ENCODE assay signal across 25 cellular contexts in genomic region chr15:63727542-63727941, GRCh38.
A peak's percentile ranks its signal among the peaks of the same experiment; 100 is the strongest.
DNase-seq lines count a peak whose midpoint lies in the region; ATAC-seq and TF ChIP-seq lines count a peak whose summit lies in the region.
"Had no signal": no experiment of that assay in that cellular context is flagged by ENCODE, and none has a peak within 500 bp of the region (broad histone marks: within the 10 kb centered on the region; RNA-seq: fewer than 3 reads in every experiment).

No MANE protein-coding gene starts in this region.

- no peaks in the 10 kb centered on the region for H3K27me3 ChIP-seq in hepatocyte
- H3K27me3 ChIP-seq: brain microvascular endothelial cell, esophagus muscularis mucosa, ovary, tibial artery had no signal

- H3K27ac Mint-ChIP-seq in activated naive CD4-positive, alpha-beta T cell treated with anti-CD3 and anti-CD28 coated beads, Interleukin-2, amount 50 U/mL, for 24 hours, result peak overlapping the region; percentile 23
- no peak overlapping the region for H3K27ac Mint-ChIP-seq in activated naive CD4-positive, alpha-beta T cell treated with anti-CD3 and anti-CD28 coated beads for 36 hours
- no peak overlapping the region for H3K27ac Mint-ChIP-seq in glutamatergic neuron (ENCODE audit: unreplicated experiment)
- H3K27ac Mint-ChIP-seq: mesothelial cell of epicardium had no signal

- peaks cover 26% of the 10 kb centered on the region for H3K4me1 Mint-ChIP-seq in activated naive CD4-positive, alpha-beta T cell treated with anti-CD3 and anti-CD28 coated beads, Interleukin-2, amount 50 U/mL, for 24 hours
- H3K4me1 Mint-ChIP-seq in activated naive CD4-positive, alpha-beta T cell treated with anti-CD3 and anti-CD28 coated beads for 36 hours (ENCODE audit: low read depth), result peaks cover 19% of the 10 kb centered on the region
- H3K4me1 Mint-ChIP-seq in glutamatergic neuron (ENCODE audit: low read depth, unreplicated experiment), result peaks cover 3% of the 10 kb centered on the region
- H3K4me1 Mint-ChIP-seq: mesothelial cell of epicardium had no signal

- WGBS in hepatocyte (ENCODE audit: low lambda C conversion rate, missing lambda C conversion rate), result 76% methylated on average over 3 of the region's 3 CpGs

- H3K9me3 ChIP-seq in hepatocyte (ENCODE audit: low read depth), result no peaks in the 10 kb centered on the region
- H3K9me3 ChIP-seq: esophagus muscularis mucosa, ovary, tibial artery had no signal

- no peaks in the 10 kb centered on the region for H3K27me3 Mint-ChIP-seq in activated naive CD4-positive, alpha-beta T cell treated with anti-CD3 and anti-CD28 coated beads, Interleukin-2, amount 50 U/mL, for 24 hours
- H3K27me3 Mint-ChIP-seq in activated naive CD4-positive, alpha-beta T cell treated with anti-CD3 and anti-CD28 coated beads for 36 hours (ENCODE audit: low read depth), result no peaks in the 10 kb centered on the region
- H3K27me3 Mint-ChIP-seq in glutamatergic neuron (ENCODE audit: unreplicated experiment), result peaks cover 3% of the 10 kb centered on the region
- H3K27me3 Mint-ChIP-seq: natural killer cell treated with Interleukin-12 subunit alpha and Interleukin-12 subunit beta and Interleukin-15 and Interleukin-18, amount 100 ng/mL, for 72 hours had no signal

- H2AFZ ChIP-seq in hepatocyte, result no peak overlapping the region

- no peaks in the 10 kb centered on the region for H3K9me3 Mint-ChIP-seq in activated naive CD4-positive, alpha-beta T cell treated with anti-CD3 and anti-CD28 coated beads, Interleukin-2, amount 50 U/mL, for 24 hours
- H3K9me3 Mint-ChIP-seq in activated naive CD4-positive, alpha-beta T cell treated with anti-CD3 and anti-CD28 coated beads for 36 hours, result peaks cover 1% of the 10 kb centered on the region
- H3K9me3 Mint-ChIP-seq in glutamatergic neuron (ENCODE audit: unreplicated experiment), result no peaks in the 10 kb centered on the region
- H3K9me3 Mint-ChIP-seq: mesothelial cell of epicardium; natural killer cell treated with Interleukin-12 subunit alpha and Interleukin-12 subunit beta and Interleukin-15 and Interleukin-18, amount 100 ng/mL, for 72 hours had no signal

- CTCF ChIA-PET in activated naive CD4-positive, alpha-beta T cell treated with anti-CD3 and anti-CD28 coated beads for 36 hours (lab: Charles Lee), result no interaction called here

- no peak overlapping the region for H3K4me3 Mint-ChIP-seq in activated naive CD4-positive, alpha-beta T cell treated with anti-CD3 and anti-CD28 coated beads, Interleukin-2, amount 50 U/mL, for 24 hours
- no peak overlapping the region for H3K4me3 Mint-ChIP-seq in activated naive CD4-positive, alpha-beta T cell treated with anti-CD3 and anti-CD28 coated beads for 36 hours
- H3K4me3 Mint-ChIP-seq in glutamatergic neuron (ENCODE audit: unreplicated experiment), result peak overlapping the region; percentile 2
- H3K4me3 Mint-ChIP-seq: mesothelial cell of epicardium; natural killer cell treated with Interleukin-12 subunit alpha and Interleukin-12 subunit beta and Interleukin-15 and Interleukin-18, amount 100 ng/mL, for 72 hours had no signal

- no peaks in the 10 kb centered on the region for H3K4me1 ChIP-seq in hepatocyte (ENCODE audit: insufficient read depth)
- H3K4me1 ChIP-seq: esophagus muscularis mucosa, tibial artery had no signal

- H3K79me2 ChIP-seq in hepatocyte, result no peaks in the 10 kb centered on the region

- TF ChIP-seq CTCF in glutamatergic neuron (IDR thresholded peaks at IDR 0.05; ENCODE audit: partially characterized antibody, unreplicated experiment) (no peak), hepatocyte (IDR thresholded peaks at IDR 0.05; ENCODE audit: poor library complexity) (no peak)

- H4K20me1 ChIP-seq in hepatocyte (ENCODE audit: insufficient read depth, poor library complexity, severe bottlenecking), result no peaks in the 10 kb centered on the region

- no peak overlapping the region for H3K4me2 ChIP-seq in hepatocyte

- no peak for DNase-seq in activated naive CD4-positive, alpha-beta T cell treated with anti-CD3 and anti-CD28 coated beads for 36 hours
- DNase-seq in NCI-H2171 treated with DMSO at 0.1 percent for 48 hours (lab: John Stamatoyannopoulos, UW) (peak; percentile 84), glutamatergic neuron (no peak), hepatocyte (ENCODE audit: low spot score) (no peak)
- DNase-seq in activated CD4-positive, alpha-beta T cell treated with anti-CD3 and anti-CD28 coated beads, Interleukin-2, amount 50 U/mL, for 48 hours, result no peak
- DNase-seq: activated CD4-positive, CD25-positive, alpha-beta regulatory T cell; activated naive CD4-positive, alpha-beta T cell treated with Interleukin-2 at 50 U/mL for 16 hours; brain microvascular endothelial cell; cerebellar nuclear complex; dermis blood vessel endothelial cell; DMS53; foreskin fibroblast; head of caudate nucleus; MM.1S; NCI-H187 treated with DMSO at 0.1 percent for 48 hours; NCI-H446 treated with DMSO at 0.1 percent for 48 hours; NK-92 treated with Interleukin-12 subunit alpha and Interleukin-12 subunit beta, amount 100 ng/mL, for 24 hours; ovary; stimulated activated CD4-positive, alpha-beta T cell treated with anti-CD3 and anti-CD28 coated beads, Interleukin-4, amount 100 ng/mL, for 24 hours; tibial artery had no signal

- H3K4me3 ChIP-seq in hepatocyte, result no peak overlapping the region
- H3K4me3 ChIP-seq: esophagus muscularis mucosa, ovary, tibial artery had no signal

- ATAC-seq in GM18505 (IDR thresholded peaks at IDR 0.05; ENCODE audit: unreplicated experiment), result no peak
- ATAC-seq: natural killer cell treated with Interleukin-12 subunit alpha and Interleukin-12 subunit beta and Interleukin-15 and Interleukin-18, amount 100 ng/mL, for 72 hours had no signal

- H3K27ac ChIP-seq in hepatocyte, result no peak overlapping the region
- H3K27ac ChIP-seq: esophagus muscularis mucosa, ovary, tibial artery had no signal

- no peak for TF ChIP-seq POLR2A in GM18505 (IDR thresholded peaks at IDR 0.05; ENCODE audit: borderline replicate concordance, extremely low read depth, insufficient read depth, insufficient read length)

- intact Hi-C loops in activated naive CD4-positive, alpha-beta T cell treated with anti-CD3 and anti-CD28 coated beads for 36 hours (cut with micrococcal nuclease), result no loop called here

- no peaks in the 10 kb centered on the region for H3K36me3 ChIP-seq in hepatocyte (replicated peaks; ENCODE audit: insufficient read depth, low read depth)
- H3K36me3 ChIP-seq: ovary had no signal

- H3K36me3 Mint-ChIP-seq in activated naive CD4-positive, alpha-beta T cell treated with anti-CD3 and anti-CD28 coated beads, Interleukin-2, amount 50 U/mL, for 24 hours, result peaks cover 26% of the 10 kb centered on the region
- peaks cover 30% of the 10 kb centered on the region for H3K36me3 Mint-ChIP-seq in activated naive CD4-positive, alpha-beta T cell treated with anti-CD3 and anti-CD28 coated beads for 36 hours (ENCODE audit: low read depth)
- H3K36me3 Mint-ChIP-seq in glutamatergic neuron (ENCODE audit: unreplicated experiment), result no peaks in the 10 kb centered on the region

- no peaks in the 10 kb centered on the region for H3K9me2 ChIP-seq in hepatocyte (replicated peaks; ENCODE audit: insufficient read depth)
